15 cellular contexts compared by ENCODE assay signal in the genomic region with DNA sequence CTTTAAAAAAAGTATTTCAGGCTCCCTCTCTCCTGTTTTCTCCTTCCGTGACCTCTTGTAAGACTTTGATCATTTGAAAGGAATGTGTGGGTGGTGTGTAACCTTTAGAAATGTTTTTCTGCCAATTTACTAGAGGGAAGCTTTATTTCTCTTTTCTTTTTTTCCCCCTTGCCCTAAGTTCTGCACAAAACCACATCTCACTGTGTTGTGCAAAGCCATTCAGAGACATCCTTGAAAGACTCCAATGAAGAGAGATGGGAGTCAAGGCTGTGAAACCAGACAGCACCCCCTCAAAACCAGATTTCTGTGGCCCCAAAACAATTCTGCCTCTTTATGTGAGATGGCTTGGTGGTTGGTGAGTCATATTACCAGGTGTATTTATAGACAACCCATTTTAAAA.
A peak's percentile ranks its signal among the peaks of the same experiment; 100 is the strongest.
DNase-seq lines count a peak whose midpoint lies in the region; ATAC-seq and TF ChIP-seq lines count a peak whose summit lies in the region.
"Had no signal": no experiment of that assay in that cellular context is flagged by ENCODE, and none has a peak within 500 bp of the region (broad histone marks: within the 10 kb centered on the region; RNA-seq: fewer than 3 reads in every experiment).

No MANE protein-coding gene starts in this region.

- H2AFZ ChIP-seq in IMR-90 (replicated peaks; ENCODE audit: low read length, poor library complexity), result no peak overlapping the region

- H3K4me3 ChIP-seq in IMR-90 (ENCODE audit: insufficient read depth, low read depth, low read length), result no peak overlapping the region
- H3K4me3 ChIP-seq: right lobe of liver, suprapubic skin had no signal

- H3K23ac ChIP-seq in IMR-90 (ENCODE audit: low read depth, low read length), result no peak overlapping the region

- no peak overlapping the region for H2AK9ac ChIP-seq in IMR-90 (replicated peaks; ENCODE audit: low read depth, low read length, poor library complexity)

- no peaks in the 10 kb centered on the region for H3K9me3 Mint-ChIP-seq in endothelial cell (ENCODE audit: unreplicated experiment)
- H3K9me3 Mint-ChIP-seq: CD8-positive, alpha-beta T cell had no signal

- H3K56ac ChIP-seq in IMR-90 (ENCODE audit: extremely low read depth, insufficient read depth, low read length), result no peak overlapping the region

- 0 out of 2 replicates have a peak, but pooled peaks cover 2% of the 10 kb centered on the region for H3K9me3 ChIP-seq in IMR-90 (ENCODE audit: control insufficient read depth, insufficient read depth, low read length)
- H3K9me3 ChIP-seq: right lobe of liver, suprapubic skin had no signal

- DNase-seq in IMR-90 (peak; percentile 62), dedifferentiated amniotic fluid mesenchymal stem cell (ENCODE audit: extremely low spot score) (peak; percentile 31), sciatic nerve (ENCODE audit: low spot score) (no peak), NCI-H774 (lab: John Stamatoyannopoulos, UW) (no peak), endothelial cell (ENCODE audit: low spot score) (no peak), 8988T (no peak)
- DNase-seq: activated gamma-delta T cell; CD8-positive, alpha-beta T cell; GDM1; naive B cell; NCI-H1105 treated with DMSO at 0.1 percent for 48 hours; right lobe of liver had no signal

- no peaks in the 10 kb centered on the region for H3K9me1 ChIP-seq in IMR-90 (ENCODE audit: insufficient read depth, low read length)

- no peaks in the 10 kb centered on the region for H3K27me3 Mint-ChIP-seq in endothelial cell (ENCODE audit: unreplicated experiment)

- no peak for TF ChIP-seq RAD21 in IMR-90 (IDR thresholded peaks at IDR 0.05; ENCODE audit: low read length)

- TF ChIP-seq POLR2A in IMR-90 (IDR thresholded peaks at IDR 0.05; ENCODE audit: low read depth, low read length), result no peak

- no peaks in the 10 kb centered on the region for H3K4me1 Mint-ChIP-seq in endothelial cell (ENCODE audit: unreplicated experiment)
- H3K4me1 Mint-ChIP-seq: naive B cell had no signal

- H3K4me1 ChIP-seq in IMR-90 (ENCODE audit: control insufficient read depth, insufficient read depth, low read length), result 0 out of 2 replicates have a peak, but pooled peaks cover 2% of the 10 kb centered on the region
- H3K4me1 ChIP-seq: right lobe of liver, suprapubic skin had no signal

- dilution Hi-C loops in IMR-90 (cut with HindIII; ENCODE audit: low sequenced_read_pairs, unreplicated experiment), result no loop called here

- CTCF ChIA-PET in IMR-90 (lab: Yijun Ruan, JAX), result interaction anchor here (1.5 kb wide), 1 partner anchor 403 kb away, joined by 3 read pairs; no protein-coding TSS in a partner anchor

- no peak overlapping the region for H3K27ac Mint-ChIP-seq in endothelial cell (ENCODE audit: unreplicated experiment)
- H3K27ac Mint-ChIP-seq: CD8-positive, alpha-beta T cell; naive B cell had no signal

- peak overlapping the region; percentile 58 for H2BK5ac ChIP-seq in IMR-90 (ENCODE audit: low read depth, low read length, poor library complexity, severe bottlenecking)

- H3K14ac ChIP-seq in IMR-90 (replicated peaks; ENCODE audit: low read depth, low read length), result 0 out of 2 replicates have a peak overlapping the region, but pooled peaks have one; percentile 15

- TF ChIP-seq CTCF in IMR-90 (conservative IDR thresholded peaks at IDR 0.05; ENCODE audit: low read depth, low read length), result no peak
- no peak for TF ChIP-seq CTCF in endothelial cell (IDR thresholded peaks at IDR 0.05; ENCODE audit: unreplicated experiment)

- H3K4ac ChIP-seq in IMR-90 (ENCODE audit: low read depth, low read length), result no peak overlapping the region

- no peak overlapping the region for H3K27ac ChIP-seq in IMR-90 (ENCODE audit: insufficient read depth, low read length)
- H3K27ac ChIP-seq: right lobe of liver, suprapubic skin had no signal

- 0 out of 4 replicates have a peak overlapping the region, but pooled peaks of 1 of the 2 experiments have one; percentile 35 for H4K8ac ChIP-seq in IMR-90 (ENCODE audit: low read depth in 2 of 2, low read length in 2 of 2)

- no peak overlapping the region for H4K5ac ChIP-seq in IMR-90 (ENCODE audit: low read depth, low read length)

- H4K91ac ChIP-seq in IMR-90 (ENCODE audit: insufficient read depth, low read depth, low read length), result no peak overlapping the region

- peaks cover 4% of the 10 kb centered on the region for H3K36me3 Mint-ChIP-seq in endothelial cell (ENCODE audit: low read depth, unreplicated experiment)
- H3K36me3 Mint-ChIP-seq: CD8-positive, alpha-beta T cell had no signal

- no peak overlapping the region for H3K4me3 Mint-ChIP-seq in endothelial cell (ENCODE audit: unreplicated experiment)
- H3K4me3 Mint-ChIP-seq: CD8-positive, alpha-beta T cell; naive B cell had no signal

- H3K79me1 ChIP-seq in IMR-90 (ENCODE audit: low read depth in 1 of 2, low read length in 2 of 2), result no peaks in the 10 kb centered on the region

- ATAC-seq in GM18502 (IDR thresholded peaks at IDR 0.05; ENCODE audit: poor library complexity, unreplicated experiment) (peak; percentile 59), IMR-90 (ENCODE audit: low read depth) (peak; percentile 65), sciatic nerve (peak; percentile 50), GM21381 (IDR thresholded peaks at IDR 0.05; ENCODE audit: unreplicated experiment) (no peak)
- ATAC-seq: CD8-positive, alpha-beta T cell; right lobe of liver had no signal

- H3K27me3 ChIP-seq in IMR-90 (ENCODE audit: control insufficient read depth, insufficient read depth, low read length), result no peaks in the 10 kb centered on the region
- H3K27me3 ChIP-seq: right lobe of liver, suprapubic skin had no signal

- no peaks in the 10 kb centered on the region for H4K20me1 ChIP-seq in IMR-90 (ENCODE audit: insufficient read depth, low read length)

- no peak overlapping the region; the same call in 1 of the 2 replicates for H2BK20ac ChIP-seq in IMR-90 (ENCODE audit: low read depth, low read length)

- no peak overlapping the region for H2AK5ac ChIP-seq in IMR-90 (ENCODE audit: low read depth, low read length)

- H2BK120ac ChIP-seq in IMR-90 (ENCODE audit: low read depth, low read length), result no peak overlapping the region

- POLR2A ChIA-PET in IMR-90 (lab: Charles Lee; ENCODE audit: unreplicated experiment), result no interaction called here

- WGBS in IMR-90 (ENCODE audit: extremely low coverage in 2 of 2, insufficient read length in 1 of 2), 2 experiments, result no CpG with 5 or more reads among the region's 1 CpG

- H3K4me2 ChIP-seq in IMR-90 (ENCODE audit: low read depth, low read length), result no peak overlapping the region

- no TSS peak for BruUV-seq in IMR-90 (replicated peaks; lab: Mats Ljungman, UMichigan)

- H3K18ac ChIP-seq in IMR-90 (ENCODE audit: low read depth, low read length), result no peak overlapping the region

- no peak overlapping the region for H3K9ac ChIP-seq in IMR-90 (ENCODE audit: low read depth, low read length)

- H2BK15ac ChIP-seq in IMR-90 (ENCODE audit: low read depth, low read length), result no peak overlapping the region

- H3K36me3 ChIP-seq in IMR-90 (ENCODE audit: control insufficient read depth, insufficient read depth, low read length), result no peaks in the 10 kb centered on the region
- H3K36me3 ChIP-seq: right lobe of liver, suprapubic skin had no signal

- in situ Hi-C loops in IMR-90 (cut with MboI; ENCODE audit: low sequenced_read_pairs), result no loop called here

- intact Hi-C loops in IMR-90 (cut with micrococcal nuclease), result no loop called here
- intact Hi-C loops in sciatic nerve (cut with DNase I), result no loop called here

TF ChIP-seq in IMR-90, 13 proteins besides CTCF, POLR2A, EP300 and RAD21:
- TF ChIP-seq MXI1 (IDR thresholded peaks at IDR 0.05; ENCODE audit: borderline replicate concordance, low read depth, low read length), result no peak
- TF ChIP-seq MAZ (IDR thresholded peaks at IDR 0.05; ENCODE audit: borderline replicate concordance, low read depth, low read length), result no peak
- TF ChIP-seq RCOR1 (IDR thresholded peaks at IDR 0.05; ENCODE audit: insufficient replicate concordance, low read length), result no peak
- TF ChIP-seq RFX5 (IDR thresholded peaks at IDR 0.05; ENCODE audit: low read depth, low read length), result no peak
- no peak for TF ChIP-seq MAFK (IDR thresholded peaks at IDR 0.05; ENCODE audit: low read depth, low read length)
- TF ChIP-seq NFE2L2 (IDR thresholded peaks at IDR 0.05; ENCODE audit: low read depth, low read length), result no peak
- TF ChIP-seq USF2 (IDR thresholded peaks at IDR 0.05; ENCODE audit: low read depth, low read length), result no peak
- no peak for TF ChIP-seq CHD1 (IDR thresholded peaks at IDR 0.05; ENCODE audit: low read depth, low read length)
- TF ChIP-seq FOS (IDR thresholded peaks at IDR 0.05; ENCODE audit: low read depth, low read length), result no peak
- TF ChIP-seq, protein P1, sequence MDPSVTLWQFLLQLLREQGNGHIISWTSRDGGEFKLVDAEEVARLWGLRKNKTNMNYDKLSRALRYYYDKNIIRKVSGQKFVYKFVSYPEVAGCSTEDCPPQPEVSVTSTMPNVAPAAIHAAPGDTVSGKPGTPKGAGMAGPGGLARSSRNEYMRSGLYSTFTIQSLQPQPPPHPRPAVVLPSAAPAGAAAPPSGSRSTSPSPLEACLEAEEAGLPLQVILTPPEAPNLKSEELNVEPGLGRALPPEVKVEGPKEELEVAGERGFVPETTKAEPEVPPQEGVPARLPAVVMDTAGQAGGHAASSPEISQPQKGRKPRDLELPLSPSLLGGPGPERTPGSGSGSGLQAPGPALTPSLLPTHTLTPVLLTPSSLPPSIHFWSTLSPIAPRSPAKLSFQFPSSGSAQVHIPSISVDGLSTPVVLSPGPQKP (IDR thresholded peaks at IDR 0.05; ENCODE audit: borderline replicate concordance, low read depth, low read length), result no peak
- no peak for TF ChIP-seq CEBPB (IDR thresholded peaks at IDR 0.05; ENCODE audit: low read depth, low read length)

Comparison
In these comparisons a context has a peak if more than half of its experiments do, and no peak if none do; other contexts are left out.
1. DNase-seq: peak in IMR-90 (single experiment) and dedifferentiated amniotic fluid mesenchymal stem cell (single experiment); none in sciatic nerve (single experiment), NCI-H774 (single experiment), endothelial cell (single experiment) and 8988T (single experiment).